13 cellular contexts compared by ENCODE assay signal in the genomic region with DNA sequence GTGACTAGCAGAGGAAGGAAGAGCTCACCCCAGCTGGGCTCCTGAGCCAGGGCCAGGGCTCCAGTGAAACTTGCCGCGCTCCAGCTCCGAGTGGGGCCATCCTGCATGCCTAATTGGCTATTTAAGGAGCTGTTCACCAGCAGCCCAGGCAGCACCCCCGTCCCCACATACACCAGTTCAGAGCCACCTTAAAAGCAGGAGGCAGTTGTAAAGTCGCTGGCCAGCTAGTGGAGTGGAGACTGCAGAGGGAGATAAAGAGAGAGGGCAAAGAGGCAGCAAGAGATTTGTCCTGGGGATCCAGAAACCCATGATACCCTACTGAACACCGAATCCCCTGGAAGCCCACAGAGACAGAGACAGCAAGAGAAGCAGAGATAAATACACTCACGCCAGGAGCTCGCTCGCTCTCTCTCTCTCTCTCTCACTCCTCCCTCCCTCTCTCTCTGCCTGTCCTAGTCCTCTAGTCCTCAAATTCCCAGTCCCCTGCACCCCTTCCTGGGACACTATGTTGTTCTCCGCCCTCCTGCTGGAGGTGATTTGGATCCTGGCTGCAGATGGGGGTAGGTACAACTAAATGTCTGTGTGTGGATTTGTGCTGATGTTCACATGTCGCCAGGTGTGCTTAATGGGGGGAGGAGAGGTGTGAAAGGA. TPM values are rescaled to one million over a fixed set of nuclear protein-coding genes. Genes with fewer than 3 reads are reported as not detected.
A peak's percentile ranks its signal among the peaks of the same experiment; 100 is the strongest.
DNase-seq lines count a peak whose midpoint lies in the region; ATAC-seq and TF ChIP-seq lines count a peak whose summit lies in the region.
"Had no signal": no experiment of that assay in that cellular context is flagged by ENCODE, and none has a peak within 500 bp of the region (broad histone marks: within the 10 kb centered on the region; RNA-seq: fewer than 3 reads in every experiment).

A gene (plus strand): TSS at position 151 of the 651 bp plus-strand sequence. CDS start 355 bp downstream, at position 506.

- H3K27me3 ChIP-seq in WERI-Rb-1 (ENCODE audit: insufficient read depth, low read depth, severe bottlenecking) (no peaks in the 10 kb centered on the region), right atrium auricular region (no peaks in the 10 kb centered on the region), parathyroid adenoma (ENCODE audit: control insufficient read depth, insufficient read depth, low read length) (no peaks in the 10 kb centered on the region)

- no peaks in the 10 kb centered on the region for H3K9me3 ChIP-seq in ES-I3 (ENCODE audit: control insufficient read depth, insufficient read depth, low read length)
- peaks cover 2% of the 10 kb centered on the region for H3K9me3 ChIP-seq in WERI-Rb-1 (ENCODE audit: severe bottlenecking)
- no peaks in the 10 kb centered on the region for H3K9me3 ChIP-seq in right atrium auricular region
- H3K9me3 ChIP-seq in parathyroid adenoma (ENCODE audit: control insufficient read depth, low read length): no peaks in the 10 kb centered on the region

- TF ChIP-seq CTCF in WERI-Rb-1 (IDR thresholded peaks at IDR 0.05; ENCODE audit: low read depth, low read length) (no peak), right atrium auricular region (IDR thresholded peaks at IDR 0.05) (no peak), parathyroid adenoma (IDR thresholded peaks at IDR 0.05) (no peak)

- H3K36me3 ChIP-seq in ES-I3 (ENCODE audit: insufficient read depth, low read length) (no peaks in the 10 kb centered on the region), WERI-Rb-1 (no peaks in the 10 kb centered on the region), right atrium auricular region (no peaks in the 10 kb centered on the region), parathyroid adenoma (ENCODE audit: control insufficient read depth, insufficient read depth, low read length) (no peaks in the 10 kb centered on the region)

- no peaks in the 10 kb centered on the region for H3K79me2 ChIP-seq in parathyroid adenoma

- no peak within 1 kb of the TSS; the same call in 1 of the 2 replicates for H3K27ac ChIP-seq in WERI-Rb-1
- peak within 1 kb of the TSS; percentile 73 to 78 for H3K27ac ChIP-seq in right atrium auricular region
- H3K27ac ChIP-seq in parathyroid adenoma: peak within 1 kb of the TSS; percentile 75

- H3K9ac ChIP-seq in ES-I3 (ENCODE audit: low read depth, low read length): peak within 1 kb of the TSS; percentile 69
- no peak within 1 kb of the TSS for H3K9ac ChIP-seq in parathyroid adenoma

- ATAC-seq in GM18907 (IDR thresholded peaks at IDR 0.05; ENCODE audit: unreplicated experiment): no peak
- ATAC-seq: natural killer cell had no signal

- H3K4me1 ChIP-seq in ES-I3 (ENCODE audit: insufficient read depth, low read length) (peaks cover 3% of the 10 kb centered on the region; the same call in 1 of the 2 replicates), right atrium auricular region (peaks cover 0 to 40% of the 10 kb centered on the region in 2 donors), parathyroid adenoma (peaks cover 6% of the 10 kb centered on the region)

- peak within 1 kb of the TSS; percentile 72 for H3K4me2 ChIP-seq in parathyroid adenoma (ENCODE audit: low read length)

- H2AFZ ChIP-seq in parathyroid adenoma: peak within 1 kb of the TSS; percentile 76

- H3K4me3 ChIP-seq in WERI-Rb-1 (ENCODE audit: low read depth, low read length) (peak within 1 kb of the TSS; percentile 44; the same call in 1 of the 2 replicates), right atrium auricular region (peak within 1 kb of the TSS; percentile 3 to 15), parathyroid adenoma (ENCODE audit: low read depth, low read length) (no peak within 1 kb of the TSS)

- no peak for DNase-seq in WERI-Rb-1
- DNase-seq in right atrium auricular region (ENCODE audit: low spot score): no peak
- DNase-seq in HPDE6-E6E7 (ENCODE audit: extremely low spot score): no peak
- DNase-seq in activated T-cell treated with anti-CD3 and anti-CD28 coated beads, Interleukin-2, amount 50 U/mL, for 48 hours: no peak
- no peak for DNase-seq in CD1c-positive myeloid dendritic cell (ENCODE audit: extremely low spot score)
- DNase-seq: activated CD4-positive, alpha-beta T cell treated with anti-CD3 and anti-CD28 coated beads, Interleukin-2, amount 50 U/mL, for 1 hour; DND-41; effector CD8-positive, alpha-beta T cell; natural killer cell; NCI-H446 treated with DMSO at 0.1 percent for 48 hours had no signal

RNA-seq across cellular contexts. Expression of the gene that starts here (rescaled TPM):
- 1 to 10 TPM; 4.2 to 5.7 TPM for total RNA-seq in right atrium auricular region
- total RNA-seq: natural killer cell had no signal
